In genomic region chrX:120485562-120486520, GRCh38 we compare ENCODE assay signal across 8 cellular contexts. TPM values are rescaled to one million over a fixed set of nuclear protein-coding genes. Genes with fewer than 3 reads are reported as not detected.
DNase-seq lines count a peak whose midpoint lies in the region; ATAC-seq and TF ChIP-seq lines count a peak whose summit lies in the region.

No MANE protein-coding gene starts in this region.

- peak overlapping the region; percentile 83 to 90 for H3K27ac ChIP-seq in left lung

- H3K27me3 ChIP-seq in BE2C (no peaks in the 10 kb centered on the region), left lung (no peaks in the 10 kb centered on the region)

- H3K9me3 ChIP-seq in BE2C (no peaks in the 10 kb centered on the region), left lung (no peaks in the 10 kb centered on the region)

- H3K4me1 ChIP-seq in BE2C = no peaks in the 10 kb centered on the region
- H3K4me1 ChIP-seq in left lung = peaks cover 0 to 4% of the 10 kb centered on the region in 2 donors

- H3K4me3 Mint-ChIP-seq in activated CD4-positive, alpha-beta T cell treated with anti-CD3 and anti-CD28 coated beads, Interleukin-2, amount 10 ng/mL, durations not matched to agents 24 days and 14 days = peak overlapping the region; percentile 79

- H3K27ac Mint-ChIP-seq in activated CD4-positive, alpha-beta T cell treated with anti-CD3 and anti-CD28 coated beads, Interleukin-2, amount 10 ng/mL, durations not matched to agents 24 days and 14 days = peak overlapping the region; percentile 91

- H3K36me3 ChIP-seq in BE2C (no peaks in the 10 kb centered on the region), left lung (no peaks in the 10 kb centered on the region)

- TF ChIP-seq CTCF in BE2C (IDR thresholded peaks at IDR 0.05; ENCODE audit: low read depth, low read length) = peak; percentile 61
- peak; percentile 13 to 44 for TF ChIP-seq CTCF in left lung (IDR thresholded peaks at IDR 0.05)

- intact Hi-C loops in activated CD4-positive, alpha-beta T cell treated with anti-CD3 and anti-CD28 coated beads, Interleukin-2, amount 10 ng/mL, durations not matched to agents 24 days and 14 days (cut with micrococcal nuclease) = loop anchor here (1.0 to 10.0 kb wide), 2 partner anchors 17 to 819 kb away; partner anchors contain the start of gene LAMP2
- intact Hi-C loops in left lung (cut with DNase I) = no loop called here

- H3K4me3 ChIP-seq in BE2C (ENCODE audit: low read depth, low read length) (peak overlapping the region; percentile 51), left lung (peak overlapping the region; percentile 26 to 42)

- H3K4me1 Mint-ChIP-seq in activated CD4-positive, alpha-beta T cell treated with anti-CD3 and anti-CD28 coated beads, Interleukin-2, amount 10 ng/mL, durations not matched to agents 24 days and 14 days = peaks cover 18% of the 10 kb centered on the region

- no peaks in the 10 kb centered on the region for H3K36me3 Mint-ChIP-seq in activated CD4-positive, alpha-beta T cell treated with anti-CD3 and anti-CD28 coated beads, Interleukin-2, amount 10 ng/mL, durations not matched to agents 24 days and 14 days (ENCODE audit: low read depth)

- ATAC-seq in GM19043 (IDR thresholded peaks at IDR 0.05; ENCODE audit: low read depth, unreplicated experiment) (peak; percentile 62), HG03342 (IDR thresholded peaks at IDR 0.05; ENCODE audit: unreplicated experiment) (peak; percentile 73), left lung (peak; percentile 92)

- peak; percentile 65 for DNase-seq in BE2C
- DNase-seq in NCI-H446 treated with DMSO at 0.1 percent for 48 hours (lab: John Stamatoyannopoulos, UW) = peak; percentile 63
- DNase-seq in activated CD4-positive, alpha-beta T cell treated with anti-CD3 and anti-CD28 coated beads, Interleukin-2, amount 10 ng/mL, durations not matched to agents 24 days and 14 days = peak; percentile 86
- DNase-seq in dermis microvascular lymphatic vessel endothelial cell (ENCODE audit: low read depth in 2 of 2) = peak; percentile 47 to 86
- DNase-seq in left lung = peak; percentile 63 to 86
- DNase-seq in stimulated activated CD4-positive, alpha-beta T cell treated with anti-CD3 and anti-CD28 coated beads, Interleukin-2, amount 100 ng/mL, for 48 hours = peak; percentile 30 to 33

- H3K27me3 Mint-ChIP-seq in activated CD4-positive, alpha-beta T cell treated with anti-CD3 and anti-CD28 coated beads, Interleukin-2, amount 10 ng/mL, durations not matched to agents 24 days and 14 days = no peaks in the 10 kb centered on the region

- H3K9me3 Mint-ChIP-seq in activated CD4-positive, alpha-beta T cell treated with anti-CD3 and anti-CD28 coated beads, Interleukin-2, amount 10 ng/mL, durations not matched to agents 24 days and 14 days = no peaks in the 10 kb centered on the region

RNA-seq across cellular contexts. Expression of gene LAMP2, which starts 16.7 kb away (rescaled TPM):
- polyA plus RNA-seq in BE2C (2012; ENCODE audit: insufficient read depth, insufficient read length, low read depth) = 23.0 TPM
- total RNA-seq in activated CD4-positive, alpha-beta T cell treated with anti-CD3 and anti-CD28 coated beads, Interleukin-2, amount 10 ng/mL, durations not matched to agents 24 days and 14 days = 42.6 and 44.3 TPM in 2 replicates
- total RNA-seq in dermis microvascular lymphatic vessel endothelial cell (85.9 and 147 TPM in 2 replicates), left lung (100 to 1,000 TPM; 159 to 160 TPM)

Comparison
In these comparisons a context has a peak if more than half of its experiments do, and no peak if none do; other contexts are left out.
1. Peak in every context shown above with its lines: DNase-seq, ATAC-seq, H3K4me3 ChIP-seq and H3K27ac ChIP-seq.
2. DNase-seq: peak in every context shown above with its lines; median percentile 86 in activated CD4-positive, alpha-beta T cell treated with anti-CD3 and anti-CD28 coated beads, Interleukin-2, amount 10 ng/mL, durations not matched to agents 24 days and 14 days; 74 in left lung; 66 in dermis microvascular lymphatic vessel endothelial cell; 65 in BE2C; 63 in NCI-H446 treated with DMSO at 0.1 percent for 48 hours; 32 in stimulated activated CD4-positive, alpha-beta T cell treated with anti-CD3 and anti-CD28 coated beads, Interleukin-2, amount 100 ng/mL, for 48 hours.